Comparison of ENCODE assay signal across 11 cellular contexts in genomic region chr18:63105636-63106316, GRCh38.
DNase-seq lines count a peak whose midpoint lies in the region; ATAC-seq lines count a peak whose summit lies in the region.
"Had no signal": no experiment of that assay in that cellular context is flagged by ENCODE, and none has a peak within 500 bp of the region (broad histone marks: within the 10 kb centered on the region; RNA-seq: fewer than 3 reads in every experiment).

No MANE protein-coding gene starts in this region.

- peaks cover 27% of the 10 kb centered on the region for H3K4me1 Mint-ChIP-seq in activated T-helper 17 cell treated with anti-CD3 and anti-CD28 coated beads, Interleukin-2, amount 50 U/mL, for 72 hours

- ATAC-seq in GM18519 (IDR thresholded peaks at IDR 0.05; ENCODE audit: low FRiP score, unreplicated experiment), result peak; percentile 48
- peak; percentile 41 for ATAC-seq in GM19468 (IDR thresholded peaks at IDR 0.05; ENCODE audit: extremely low read depth, unreplicated experiment)
- ATAC-seq in HG03039 (IDR thresholded peaks at IDR 0.05; ENCODE audit: unreplicated experiment), result peak; percentile 47
- ATAC-seq in activated T-helper 17 cell treated with anti-CD3 and anti-CD28 coated beads, Interleukin-2, amount 50 U/mL, for 72 hours (replicated peaks), result peak; percentile 4

- no peaks in the 10 kb centered on the region for H3K36me3 Mint-ChIP-seq in activated T-helper 17 cell treated with anti-CD3 and anti-CD28 coated beads, Interleukin-2, amount 50 U/mL, for 72 hours (ENCODE audit: low read depth)

- H3K27ac Mint-ChIP-seq in activated T-helper 17 cell treated with anti-CD3 and anti-CD28 coated beads, Interleukin-2, amount 50 U/mL, for 72 hours, result peak overlapping the region; percentile 75

- no peaks in the 10 kb centered on the region for H3K9me3 Mint-ChIP-seq in activated T-helper 17 cell treated with anti-CD3 and anti-CD28 coated beads, Interleukin-2, amount 50 U/mL, for 72 hours

- H3K27me3 Mint-ChIP-seq in activated T-helper 17 cell treated with anti-CD3 and anti-CD28 coated beads, Interleukin-2, amount 50 U/mL, for 72 hours, result peaks cover 13% of the 10 kb centered on the region

- no peak for DNase-seq in OCI-M1 (lab: John Stamatoyannopoulos, UW)
- DNase-seq in COLO668 (lab: John Stamatoyannopoulos, UW; ENCODE audit: unreplicated experiment), result no peak
- no peak for DNase-seq in 8988T
- DNase-seq in HuH-7.5 (ENCODE audit: low spot score), result no peak
- DNase-seq: activated CD4-positive, alpha-beta T cell treated with anti-CD3 and anti-CD28 coated beads, Interleukin-2, amount 10 ng/mL, durations not matched to agents 7 days and 5 days; islet precursor cell; NCI-H1694 treated with DMSO at 0.1 percent for 48 hours had no signal

- peak overlapping the region; percentile 63 for H3K4me3 Mint-ChIP-seq in activated T-helper 17 cell treated with anti-CD3 and anti-CD28 coated beads, Interleukin-2, amount 50 U/mL, for 72 hours
